Comparison of ENCODE assay signal across 8 cellular contexts in genomic region chr5:109171437-109172073, GRCh38.
A peak's percentile ranks its signal among the peaks of the same experiment; 100 is the strongest.
DNase-seq lines count a peak whose midpoint lies in the region; ATAC-seq and TF ChIP-seq lines count a peak whose summit lies in the region.
"Not testable (repeated sequence)": the region's sequence is repeated elsewhere in the genome, so short reads cannot be mapped to it uniquely, and the experiment has no call there.

No MANE protein-coding gene starts in this region.

- CTCF ChIA-PET in GM10248 (lab: Yijun Ruan, JAX), result interaction anchor here (1.4 kb wide), 1 partner anchor 17 kb away, joined by 3 read pairs; no protein-coding TSS in a partner anchor

- DNase-seq in GM10248 (ENCODE audit: extremely low spot score), result peak; percentile 20
- peak; percentile 32 to 35 for DNase-seq in NCI-H526 (lab: John Stamatoyannopoulos, UW)

- peak; percentile 58 for ATAC-seq in GM18520 (IDR thresholded peaks at IDR 0.05; ENCODE audit: unreplicated experiment)
- peak; percentile 86 for ATAC-seq in GM19395 (IDR thresholded peaks at IDR 0.05; ENCODE audit: unreplicated experiment)
- ATAC-seq in GM21447 (IDR thresholded peaks at IDR 0.05; ENCODE audit: unreplicated experiment), result peak; percentile 68
- ATAC-seq in HG02678 (IDR thresholded peaks at IDR 0.05; ENCODE audit: unreplicated experiment), result peak; percentile 78
- ATAC-seq in HG03025 (IDR thresholded peaks at IDR 0.05; ENCODE audit: low FRiP score, unreplicated experiment), result peak; percentile 63
- peak; percentile 82 for ATAC-seq in HG03342 (IDR thresholded peaks at IDR 0.05; ENCODE audit: unreplicated experiment)

- POLR2A ChIA-PET in GM10248 (lab: Yijun Ruan, JAX), result not testable (repeated sequence)

- not testable (repeated sequence) for TF ChIP-seq CTCF in GM10248 (IDR thresholded peaks at IDR 0.05; ENCODE audit: control extremely low read depth, extremely low read depth, low read depth, missing control alignments)

Comparison
In these comparisons a context has a peak if more than half of its experiments do, and no peak if none do; other contexts are left out.
1. Peak in every context shown above with its lines: DNase-seq and ATAC-seq.